Comparison of ENCODE assay signal across 2 cellular contexts in genomic region chr1:108962681-108963051, GRCh38.
A peak's percentile ranks its signal among the peaks of the same experiment; 100 is the strongest.
TF ChIP-seq lines count a peak whose summit lies in the region.

No MANE protein-coding gene starts in this region.

TF ChIP-seq in K562, 482 proteins besides CTCF, POLR2A, EP300 and RAD21 (continued from another document and continues in another):
- TF ChIP-seq HNRNPK (IDR thresholded peaks at IDR 0.05; ENCODE audit: low read depth, low read length, poor library complexity, severe bottlenecking) (no peak), SMARCA4 (IDR thresholded peaks at IDR 0.05) (peak; percentile 49; the same call in 1 of the 2 replicates), GABPB2 (CRISPR knock-in tag; conservative IDR thresholded peaks at IDR 0.05) (no peak), ZBTB40 (IDR thresholded peaks at IDR 0.05) (peak; percentile 67; the same call in 1 of the 2 replicates), ZBTB40 (CRISPR knock-in tag; IDR thresholded peaks at IDR 0.05) (no peak), PCBP2 (IDR thresholded peaks at IDR 0.05; ENCODE audit: low read depth, low read length, poor library complexity, severe bottlenecking) (no peak), NFE2 (IDR thresholded peaks at IDR 0.05; ENCODE audit: low read depth) (peak; percentile 88), MAFG (tag; conservative IDR thresholded peaks at IDR 0.05) (peak; percentile 55), ZNF75A (CRISPR knock-in tag; IDR thresholded peaks at IDR 0.05) (no peak), CBX3 (IDR thresholded peaks at IDR 0.05; ENCODE audit: borderline replicate concordance in 1 of 2, low read length in 2 of 2) (no peak), ZNF449 (CRISPR knock-in tag; IDR thresholded peaks at IDR 0.05) (no peak), ESRRB (CRISPR knock-in tag; IDR thresholded peaks at IDR 0.05; ENCODE audit: borderline replicate concordance) (no peak), ZNF232 (CRISPR knock-in tag; IDR thresholded peaks at IDR 0.05) (no peak), ZNF224 (CRISPR knock-in tag; IDR thresholded peaks at IDR 0.05) (no peak), DPF2 (IDR thresholded peaks at IDR 0.05) (peak; percentile 46; the same call in 1 of the 2 replicates), CHD1 (IDR thresholded peaks at IDR 0.05; ENCODE audit: low read length) (no peak), MCM3 (IDR thresholded peaks at IDR 0.05) (no peak), PHF8 (IDR thresholded peaks at IDR 0.05; ENCODE audit: borderline replicate concordance, low read length) (no peak), ELF2 (CRISPR knock-in tag; IDR thresholded peaks at IDR 0.05) (0 out of 2 replicates have a peak, but pooled peaks have one; percentile 30), ZC3H8 (IDR thresholded peaks at IDR 0.05) (no peak), NCOR1 (IDR thresholded peaks at IDR 0.05) (no peak)

TF ChIP-seq in HepG2, 621 proteins besides CTCF, POLR2A, EP300 and RAD21 (continued from another document):
- TF ChIP-seq ELF4 (CRISPR knock-in tag; IDR thresholded peaks at IDR 0.05; ENCODE audit: borderline replicate concordance): peak; percentile 5; the same call in 1 of the 2 replicates
- TF ChIP-seq ELF1 (CRISPR knock-in tag; IDR thresholded peaks at IDR 0.05): peak; percentile 74
- 0 out of 2 replicates have a peak, but pooled peaks have one; percentile 1 for TF ChIP-seq MIXL1 (CRISPR knock-in tag; IDR thresholded peaks at IDR 0.05)
- peak; percentile 9; the same call in 1 of the 2 replicates for TF ChIP-seq ZNF33B (CRISPR knock-in tag; IDR thresholded peaks at IDR 0.05)
- TF ChIP-seq IKZF1 (IDR thresholded peaks at IDR 0.05): no peak
- peak; percentile 16; the same call in 1 of the 2 replicates for TF ChIP-seq ZNF230 (CRISPR knock-in tag; IDR thresholded peaks at IDR 0.05)
- no peak for TF ChIP-seq BRCA1 (CRISPR knock-in tag; IDR thresholded peaks at IDR 0.05)
